In genomic region chr17:29567362-29568330, GRCh38 we compare ENCODE assay signal across 8 cellular contexts. TPM values are rescaled to one million over a fixed set of nuclear protein-coding genes. Genes with fewer than 3 reads are reported as not detected.
DNase-seq lines count a peak whose midpoint lies in the region; ATAC-seq and TF ChIP-seq lines count a peak whose summit lies in the region.

No MANE protein-coding gene starts in this region.

- no peak overlapping the region for H3K18ac ChIP-seq in IMR-90 (ENCODE audit: low read depth, low read length)

- peaks cover 5 to 37% of the 10 kb centered on the region in 2 experiments for H3K79me1 ChIP-seq in IMR-90 (ENCODE audit: low read depth in 1 of 2, low read length in 2 of 2)

- peak overlapping the region; percentile 85 for H3K14ac ChIP-seq in IMR-90 (replicated peaks; ENCODE audit: low read depth, low read length)

- no peak for TF ChIP-seq EP300 in SK-N-SH (IDR thresholded peaks at IDR 0.05; ENCODE audit: borderline replicate concordance in 1 of 2, low read depth in 1 of 2, low read length in 1 of 2)

- H3K4me3 ChIP-seq in Caco-2 (ENCODE audit: low read depth, low read length) (peak overlapping the region; percentile 87), IMR-90 (ENCODE audit: insufficient read depth, low read depth, low read length) (peak overlapping the region; percentile 97), SK-N-SH (ENCODE audit: low read depth in 2 of 2, low read length in 1 of 2) (peak overlapping the region; percentile 76 to 81), left ventricle myocardium inferior (peak overlapping the region; percentile 77), rectal smooth muscle tissue (ENCODE audit: low read length) (peak overlapping the region; percentile 88)

- H3K4me3 Mint-ChIP-seq in Caco-2 (ENCODE audit: unreplicated experiment) = peak overlapping the region; percentile 97

- peak overlapping the region; percentile 85 for H3K27ac Mint-ChIP-seq in Caco-2 (ENCODE audit: unreplicated experiment)
- peak overlapping the region; percentile 88 to 90 for H3K27ac Mint-ChIP-seq in activated naive CD4-positive, alpha-beta T cell treated with anti-CD3 and anti-CD28 coated beads, Interleukin-2, amount 50 U/mL, for 72 hours

- intact Hi-C loops in Caco-2 (cut with micrococcal nuclease; ENCODE audit: unreplicated experiment) (loop anchor here (1.0 kb wide), 1 partner anchor 24 kb away; no protein-coding TSS in a partner anchor), IMR-90 (cut with micrococcal nuclease) (loop anchor here (1.0 to 10.0 kb wide), 2 partner anchors 198 to 423 kb away; no protein-coding TSS in a partner anchor), left ventricle myocardium inferior (cut with micrococcal nuclease) (no loop called here)

- H4K91ac ChIP-seq in IMR-90 (ENCODE audit: insufficient read depth, low read depth, low read length) = peak overlapping the region; percentile 31

- peak overlapping the region; percentile 92 for H3K4me2 ChIP-seq in IMR-90 (ENCODE audit: low read depth, low read length)
- peak overlapping the region; percentile 92 for H3K4me2 ChIP-seq in SK-N-SH

- peaks cover 10% of the 10 kb centered on the region; the same call in 1 of the 2 replicates for H3K79me2 ChIP-seq in SK-N-SH (ENCODE audit: insufficient read depth)

- in situ Hi-C loops in IMR-90 (cut with MboI; ENCODE audit: low sequenced_read_pairs) = no loop called here

- peaks cover 2% of the 10 kb centered on the region; the same call in 1 of the 2 replicates for H3K9me1 ChIP-seq in IMR-90 (ENCODE audit: insufficient read depth, low read length)

- no peak overlapping the region for H2BK20ac ChIP-seq in IMR-90 (ENCODE audit: low read depth, low read length)

- TF ChIP-seq CTCF in Caco-2 (IDR thresholded peaks at IDR 0.05; ENCODE audit: insufficient read depth in 1 of 2, low read depth in 1 of 2, low read length in 1 of 2, severe bottlenecking in 1 of 2, unreplicated experiment in 1 of 2) (peak; percentile 54 to 60), IMR-90 (conservative IDR thresholded peaks at IDR 0.05; ENCODE audit: low read depth, low read length) (0 out of 2 replicates have a peak, but pooled peaks have one; percentile 18), SK-N-SH (IDR thresholded peaks at IDR 0.05) (peak; percentile 45), left ventricle myocardium inferior (IDR thresholded peaks at IDR 0.05; ENCODE audit: borderline replicate concordance) (peak; percentile 57)

- dilution Hi-C loops in IMR-90 (cut with HindIII; ENCODE audit: low sequenced_read_pairs, unreplicated experiment) = no loop called here

- no peaks in the 10 kb centered on the region for H3K36me3 ChIP-seq in Caco-2 (ENCODE audit: control insufficient read depth, insufficient read depth, low read length)
- H3K36me3 ChIP-seq in IMR-90 (ENCODE audit: control insufficient read depth, insufficient read depth, low read length) = peaks cover 10% of the 10 kb centered on the region; the same call in 1 of the 2 replicates
- H3K36me3 ChIP-seq in SK-N-SH (replicated peaks in 1 of 2; ENCODE audit: control insufficient read depth in 1 of 2, insufficient read depth in 2 of 2, low read length in 1 of 2) = peaks cover 3 to 4% of the 10 kb centered on the region in 2 experiments
- peaks cover 4% of the 10 kb centered on the region for H3K36me3 ChIP-seq in left ventricle myocardium inferior
- H3K36me3 ChIP-seq in rectal smooth muscle tissue (ENCODE audit: control insufficient read depth, insufficient read depth, low read length) = peaks cover 4% of the 10 kb centered on the region

- TF ChIP-seq RAD21 in IMR-90 (IDR thresholded peaks at IDR 0.05; ENCODE audit: low read length) (no peak), SK-N-SH (IDR thresholded peaks at IDR 0.05; ENCODE audit: low read length) (no peak)

- H3K27me3 ChIP-seq in Caco-2 (replicated peaks; ENCODE audit: control insufficient read depth, insufficient read depth, low read length) = no peaks in the 10 kb centered on the region
- no peaks in the 10 kb centered on the region for H3K27me3 ChIP-seq in IMR-90 (ENCODE audit: control insufficient read depth, insufficient read depth, low read length)
- no peaks in the 10 kb centered on the region for H3K27me3 ChIP-seq in SK-N-SH (ENCODE audit: insufficient read depth)
- H3K27me3 ChIP-seq in left ventricle myocardium inferior (ENCODE audit: low read depth) = no peaks in the 10 kb centered on the region
- H3K27me3 ChIP-seq in rectal smooth muscle tissue (ENCODE audit: control insufficient read depth, insufficient read depth, low read length) = no peaks in the 10 kb centered on the region

- no peaks in the 10 kb centered on the region for H3K9me2 ChIP-seq in SK-N-SH

- DNase-seq in Caco-2 = peak; percentile 78 to 86
- DNase-seq in IMR-90 = peak; percentile 25
- DNase-seq in SK-N-SH = peak; percentile 87
- peak; percentile 79 to 84 for DNase-seq in activated naive CD4-positive, alpha-beta T cell treated with anti-CD3 and anti-CD28 coated beads, Interleukin-2, amount 50 U/mL, for 72 hours (ENCODE audit: low spot score in 2 of 2)
- peak; percentile 73 for DNase-seq in left ventricle myocardium inferior

- H3K4me1 ChIP-seq in Caco-2 = peaks cover 10% of the 10 kb centered on the region; the same call in 1 of the 2 replicates
- peaks cover 7% of the 10 kb centered on the region for H3K4me1 ChIP-seq in IMR-90 (ENCODE audit: control insufficient read depth, insufficient read depth, low read length)
- H3K4me1 ChIP-seq in SK-N-SH (ENCODE audit: control insufficient read depth in 1 of 2, insufficient read depth in 2 of 2, low read depth in 1 of 2, low read length in 1 of 2) = peaks cover 8 to 22% of the 10 kb centered on the region in 2 experiments; a peak in 1 of 4 replicates
- H3K4me1 ChIP-seq in left ventricle myocardium inferior = peaks cover 75% of the 10 kb centered on the region
- peaks cover 11% of the 10 kb centered on the region for H3K4me1 ChIP-seq in rectal smooth muscle tissue (ENCODE audit: control insufficient read depth, insufficient read depth, low read length)

- H3K27me3 Mint-ChIP-seq in Caco-2 (ENCODE audit: insufficient read depth, unreplicated experiment) = no peaks in the 10 kb centered on the region

- H3K4ac ChIP-seq in IMR-90 (ENCODE audit: low read depth, low read length) = peak overlapping the region; percentile 69

- H2BK120ac ChIP-seq in IMR-90 (ENCODE audit: low read depth, low read length) = no peak overlapping the region

- TF ChIP-seq POLR2A in IMR-90 (IDR thresholded peaks at IDR 0.05; ENCODE audit: low read depth, low read length) = no peak

- BruUV-seq in Caco-2 (replicated peaks; lab: Mats Ljungman, UMichigan) (TSS peak; percentile 39), IMR-90 (replicated peaks; lab: Mats Ljungman, UMichigan) (TSS peak; percentile 65)

- H3K4me1 Mint-ChIP-seq in Caco-2 (ENCODE audit: low read depth, unreplicated experiment) = peaks cover 6% of the 10 kb centered on the region

- H2AK5ac ChIP-seq in IMR-90 (ENCODE audit: low read depth, low read length) = peak overlapping the region; percentile 41; the same call in 1 of the 2 replicates

- H3K9me3 ChIP-seq in Caco-2 = no peaks in the 10 kb centered on the region
- H3K9me3 ChIP-seq in IMR-90 (ENCODE audit: control insufficient read depth, insufficient read depth, low read length) = no peaks in the 10 kb centered on the region
- no peaks in the 10 kb centered on the region for H3K9me3 ChIP-seq in SK-N-SH
- no peaks in the 10 kb centered on the region for H3K9me3 ChIP-seq in left ventricle myocardium inferior (replicated peaks)

- no peaks in the 10 kb centered on the region for H3K9me3 Mint-ChIP-seq in Caco-2 (ENCODE audit: unreplicated experiment)
- no peaks in the 10 kb centered on the region for H3K9me3 Mint-ChIP-seq in activated naive CD4-positive, alpha-beta T cell treated with anti-CD3 and anti-CD28 coated beads, Interleukin-2, amount 50 U/mL, for 72 hours

- H3K56ac ChIP-seq in IMR-90 (ENCODE audit: extremely low read depth, insufficient read depth, low read length) = peak overlapping the region; percentile 52; the same call in 1 of the 2 replicates

- H3K36me3 Mint-ChIP-seq in Caco-2 (ENCODE audit: insufficient read depth, unreplicated experiment) = peaks cover 24% of the 10 kb centered on the region
- peaks cover 8 to 12% of the 10 kb centered on the region in 2 donors for H3K36me3 Mint-ChIP-seq in activated naive CD4-positive, alpha-beta T cell treated with anti-CD3 and anti-CD28 coated beads, Interleukin-2, amount 50 U/mL, for 72 hours

- no peak overlapping the region for H2BK15ac ChIP-seq in IMR-90 (ENCODE audit: low read depth, low read length)

- peak overlapping the region; percentile 58; the same call in 1 of the 2 replicates for H4K5ac ChIP-seq in IMR-90 (ENCODE audit: low read depth, low read length)

- POLR2A ChIA-PET in Caco-2 (lab: Charles Lee) = interaction anchor here (0.6 to 1.0 kb wide), 4 partner anchors 12 to 211 kb away, joined by 4 to 6 read pairs (median 4); no protein-coding TSS in a partner anchor
- POLR2A ChIA-PET in IMR-90 (lab: Charles Lee; ENCODE audit: unreplicated experiment) = no interaction called here
- POLR2A ChIA-PET in SK-N-SH (lab: Yijun Ruan, JAX) = interaction anchor here (0.5 to 1.1 kb wide), 4 partner anchors 11 to 1529 kb away, joined by 3 to 5 read pairs (median 3); no protein-coding TSS in a partner anchor

- H3F3A ChIP-seq in SK-N-SH (replicated peaks; ENCODE audit: insufficient read depth) = peaks cover 7% of the 10 kb centered on the region

- peak overlapping the region; percentile 68 for H2AK9ac ChIP-seq in IMR-90 (replicated peaks; ENCODE audit: low read depth, low read length, poor library complexity)

- peak overlapping the region; percentile 63 for H2BK5ac ChIP-seq in IMR-90 (ENCODE audit: low read depth, low read length, poor library complexity, severe bottlenecking)

- peak overlapping the region; percentile 96 for H2AFZ ChIP-seq in IMR-90 (replicated peaks; ENCODE audit: low read length, poor library complexity)
- peak overlapping the region; percentile 97 for H2AFZ ChIP-seq in SK-N-SH (ENCODE audit: low read depth)

- CTCF ChIA-PET in Caco-2 (lab: Charles Lee) = interaction anchor here (0.6 to 3.4 kb wide), 9 partner anchors 11 to 444 kb away, joined by 3 to 28 read pairs (median 6); partner anchors contain the start of gene ANKRD13B
- CTCF ChIA-PET in IMR-90 (lab: Yijun Ruan, JAX) = interaction anchor here (0.7 to 1.2 kb wide), 2 partner anchors 198 to 524 kb away, joined by 3 read pairs; no protein-coding TSS in a partner anchor
- CTCF ChIA-PET in SK-N-SH (lab: Yijun Ruan, JAX) = interaction anchor here (0.6 to 11.6 kb wide), 25 partner anchors 8 to 538 kb away, joined by 3 to 166 read pairs (median 3); partner anchors contain the start of genes ANKRD13B and GIT1

- H3K9ac ChIP-seq in IMR-90 (ENCODE audit: low read depth, low read length) (peak overlapping the region; percentile 62), SK-N-SH (peak overlapping the region; percentile 62), rectal smooth muscle tissue (ENCODE audit: low read length) (peak overlapping the region; percentile 58)

- ATAC-seq in GM21381 (IDR thresholded peaks at IDR 0.05; ENCODE audit: unreplicated experiment) (peak; percentile 35), IMR-90 (ENCODE audit: low read depth) (peak; percentile 41), GM18873 (IDR thresholded peaks at IDR 0.05; ENCODE audit: low FRiP score, unreplicated experiment) (no peak)
- peak; percentile 66 to 68 for ATAC-seq in activated naive CD4-positive, alpha-beta T cell treated with anti-CD3 and anti-CD28 coated beads, Interleukin-2, amount 50 U/mL, for 72 hours

- no peaks in the 10 kb centered on the region for H4K20me1 ChIP-seq in IMR-90 (ENCODE audit: insufficient read depth, low read length)
- H4K20me1 ChIP-seq in SK-N-SH (ENCODE audit: insufficient read depth) = no peaks in the 10 kb centered on the region

- H3K23ac ChIP-seq in IMR-90 (ENCODE audit: low read depth, low read length) = peak overlapping the region; percentile 79

- H3K27ac ChIP-seq in IMR-90 (ENCODE audit: insufficient read depth, low read length) (peak overlapping the region; percentile 78), SK-N-SH (ENCODE audit: low read depth in 2 of 2, low read length in 1 of 2) (peak overlapping the region; percentile 77 to 89), left ventricle myocardium inferior (replicated peaks) (peak overlapping the region; percentile 92), rectal smooth muscle tissue (ENCODE audit: low read depth, low read length) (peak overlapping the region; percentile 70)

- 0% methylated on average over 19 of the region's 87 CpGs; no CpG with 5 or more reads in 1 of the 2 experiments for WGBS in IMR-90 (ENCODE audit: extremely low coverage in 2 of 2, insufficient read length in 1 of 2), 2 experiments
- 3% methylated on average over 35 of the region's 87 CpGs for whole genome bisulfite sequencing in SK-N-SH (ENCODE audit: low lambda C conversion rate)

- H4K8ac ChIP-seq in IMR-90 (ENCODE audit: low read depth in 2 of 2, low read length in 2 of 2) = peak overlapping the region; percentile 67 to 87; a peak in 3 of 4 replicates

RNA-seq across cellular contexts. Expression of gene ABHD15, which starts 0.8 kb away (rescaled TPM):
- total RNA-seq in Caco-2 (2022) (9.6 and 10.5 TPM in 2 replicates), IMR-90 (2012; rRNA removed) (3.1 and 3.2 TPM in 2 replicates), left ventricle myocardium inferior (5.9 TPM)
- polyA plus RNA-seq in IMR-90 (2012; rRNA removed) (4.5 and 4.6 TPM in 2 replicates), SK-N-SH (2012; rRNA removed) (6.3 and 7.0 TPM in 2 replicates)
- polyA plus RNA-seq in IMR-90 (2012; cell fraction: cytosol; rRNA removed) = 3.3 and 4.4 TPM in 2 replicates
- polyA plus RNA-seq in IMR-90 (2012; cell fraction: nucleus; rRNA removed; ENCODE audit: low replicate concordance) = 3.2 and 4.0 TPM in 2 replicates
- polyA plus RNA-seq in SK-N-SH (2012; cell fraction: cytosol; rRNA removed) = 4.4 and 6.0 TPM in 2 replicates
- 5.7 and 6.0 TPM in 2 replicates for polyA plus RNA-seq in SK-N-SH (2012; cell fraction: nucleus; rRNA removed)
- 10 to 100 TPM in 1 of 2 donors, 1 to 10 TPM in 1; 5.1 to 10.6 TPM for total RNA-seq in activated naive CD4-positive, alpha-beta T cell treated with anti-CD3 and anti-CD28 coated beads, Interleukin-2, amount 50 U/mL, for 72 hours

RNA-seq across cellular contexts. Expression of gene TP53I13, which starts 0.9 kb away (rescaled TPM):
- 43.9 and 49.2 TPM in 2 replicates for total RNA-seq in Caco-2 (2022)
- 18.3 and 22.0 TPM in 2 replicates for total RNA-seq in IMR-90 (2012; rRNA removed)
- 48.3 and 53.1 TPM in 2 replicates for polyA plus RNA-seq in IMR-90 (2012; rRNA removed)
- polyA plus RNA-seq in IMR-90 (2012; cell fraction: cytosol; rRNA removed) = 41.4 and 69.6 TPM in 2 replicates
- 126 and 323 TPM in 2 replicates for polyA plus RNA-seq in IMR-90 (2012; cell fraction: nucleus; rRNA removed; ENCODE audit: low replicate concordance)
- polyA plus RNA-seq in SK-N-SH (2012; rRNA removed) = 39.2 and 45.3 TPM in 2 replicates
- 15.7 and 27.4 TPM in 2 replicates for polyA plus RNA-seq in SK-N-SH (2012; cell fraction: cytosol; rRNA removed)
- 130 and 165 TPM in 2 replicates for polyA plus RNA-seq in SK-N-SH (2012; cell fraction: nucleus; rRNA removed)
- total RNA-seq in activated naive CD4-positive, alpha-beta T cell treated with anti-CD3 and anti-CD28 coated beads, Interleukin-2, amount 50 U/mL, for 72 hours = 10 to 100 TPM; 29.9 to 52.1 TPM
- total RNA-seq in left ventricle myocardium inferior = 37.2 TPM

RNA-seq across cellular contexts. Expression of gene GIT1, which starts 21.8 kb away (rescaled TPM):
- total RNA-seq in Caco-2 (2022) (46.5 and 47.0 TPM in 2 replicates), IMR-90 (2012; rRNA removed) (13.3 and 14.2 TPM in 2 replicates), left ventricle myocardium inferior (31.9 TPM)
- polyA plus RNA-seq in IMR-90 (2012; rRNA removed) (34.2 and 37.1 TPM in 2 replicates), SK-N-SH (2012; rRNA removed) (39.4 and 42.9 TPM in 2 replicates)
- 25.3 and 30.3 TPM in 2 replicates for polyA plus RNA-seq in IMR-90 (2012; cell fraction: cytosol; rRNA removed)
- 57.7 and 127 TPM in 2 replicates for polyA plus RNA-seq in IMR-90 (2012; cell fraction: nucleus; rRNA removed; ENCODE audit: low replicate concordance)
- polyA plus RNA-seq in SK-N-SH (2012; cell fraction: cytosol; rRNA removed) = 21.6 and 27.8 TPM in 2 replicates
- 92.1 and 131 TPM in 2 replicates for polyA plus RNA-seq in SK-N-SH (2012; cell fraction: nucleus; rRNA removed)
- total RNA-seq in activated naive CD4-positive, alpha-beta T cell treated with anti-CD3 and anti-CD28 coated beads, Interleukin-2, amount 50 U/mL, for 72 hours = 10 to 100 TPM; 49.8 to 67.8 TPM

RNA-seq across cellular contexts. Expression of gene ANKRD13B, which starts 25.3 kb away (rescaled TPM):
- total RNA-seq in Caco-2 (2022) (7.7 and 10.4 TPM in 2 replicates), IMR-90 (2012; rRNA removed) (0.90 and 1.1 TPM in 2 replicates), left ventricle myocardium inferior (5.9 TPM)
- polyA plus RNA-seq in IMR-90 (2012; rRNA removed) (4.0 and 5.2 TPM in 2 replicates), SK-N-SH (2012; rRNA removed) (14.0 and 16.1 TPM in 2 replicates)
- 1.9 and 4.4 TPM in 2 replicates for polyA plus RNA-seq in IMR-90 (2012; cell fraction: cytosol; rRNA removed)
- polyA plus RNA-seq in IMR-90 (2012; cell fraction: nucleus; rRNA removed; ENCODE audit: low replicate concordance) = 27.5 and 68.3 TPM in 2 replicates
- polyA plus RNA-seq in SK-N-SH (2012; cell fraction: cytosol; rRNA removed) = 4.1 and 9.1 TPM in 2 replicates
- 90.2 and 139 TPM in 2 replicates for polyA plus RNA-seq in SK-N-SH (2012; cell fraction: nucleus; rRNA removed)
- 10 to 100 TPM in 1 of 2 donors, 1 to 10 TPM in 1; 8.9 to 25.3 TPM for total RNA-seq in activated naive CD4-positive, alpha-beta T cell treated with anti-CD3 and anti-CD28 coated beads, Interleukin-2, amount 50 U/mL, for 72 hours

RNA-seq across cellular contexts. Expression of gene CORO6, which starts 55.1 kb away (rescaled TPM):
- total RNA-seq in Caco-2 (2022) (2.8 and 2.9 TPM in 2 replicates), IMR-90 (2012; rRNA removed) (2.8 and 3.4 TPM in 2 replicates), left ventricle myocardium inferior (101 TPM)
- polyA plus RNA-seq in IMR-90 (2012; rRNA removed) (7.6 and 7.8 TPM in 2 replicates), SK-N-SH (2012; rRNA removed) (18.4 and 28.1 TPM in 2 replicates)
- 1.4 and 2.8 TPM in 2 replicates for polyA plus RNA-seq in IMR-90 (2012; cell fraction: cytosol; rRNA removed)
- 139 and 203 TPM in 2 replicates for polyA plus RNA-seq in IMR-90 (2012; cell fraction: nucleus; rRNA removed; ENCODE audit: low replicate concordance)
- polyA plus RNA-seq in SK-N-SH (2012; cell fraction: cytosol; rRNA removed) = 2.0 and 5.5 TPM in 2 replicates
- polyA plus RNA-seq in SK-N-SH (2012; cell fraction: nucleus; rRNA removed) = 212 and 229 TPM in 2 replicates
- total RNA-seq in activated naive CD4-positive, alpha-beta T cell treated with anti-CD3 and anti-CD28 coated beads, Interleukin-2, amount 50 U/mL, for 72 hours = 10 to 100 TPM; 17.3 to 47.3 TPM

Comparison
In these comparisons a context has a peak if more than half of its experiments do, and no peak if none do; other contexts are left out.
1. DNase-seq: peak in every context shown above with its lines; median percentile 87 in SK-N-SH; 82 in Caco-2; 82 in activated naive CD4-positive, alpha-beta T cell treated with anti-CD3 and anti-CD28 coated beads, Interleukin-2, amount 50 U/mL, for 72 hours; 73 in left ventricle myocardium inferior; 25 in IMR-90.